ENCODE assay signal across 15 cellular contexts in the genomic region with DNA sequence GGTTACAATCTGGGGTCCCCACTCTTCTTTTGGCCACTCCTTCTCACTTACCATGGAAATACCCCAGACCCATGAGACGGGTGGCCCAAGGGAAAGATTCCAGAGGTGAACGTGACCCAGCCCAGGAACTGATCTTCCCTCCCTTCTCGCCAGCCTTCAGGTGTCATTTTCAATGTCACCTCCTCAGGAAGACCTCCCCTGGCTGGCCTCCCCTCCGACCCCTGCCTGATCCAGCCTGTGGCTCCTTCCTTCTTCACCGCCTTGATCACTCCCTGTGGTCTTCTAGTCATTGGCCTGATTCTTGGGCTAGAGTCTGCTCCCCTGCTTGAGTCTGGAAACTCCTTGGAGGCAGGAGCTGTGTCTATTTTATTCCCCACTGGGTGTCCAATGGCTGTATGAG.
"Had no signal": no experiment of that assay in that cellular context is flagged by ENCODE, and none has a peak within 500 bp of the region (broad histone marks: within the 10 kb centered on the region; RNA-seq: fewer than 3 reads in every experiment).

No MANE protein-coding gene starts in this region.

- H3K9me3 Mint-ChIP-seq: activated T-helper 17 cell treated with anti-CD3 and anti-CD28 coated beads, Interleukin-2, amount 50 U/mL, for 72 hours had no signal

- H3K27me3 ChIP-seq: dorsolateral prefrontal cortex, suprapubic skin had no signal

- H3K27ac ChIP-seq: dorsolateral prefrontal cortex, esophagus squamous epithelium, suprapubic skin had no signal

- H3K27ac Mint-ChIP-seq: activated T-helper 17 cell treated with anti-CD3 and anti-CD28 coated beads, Interleukin-2, amount 50 U/mL, for 72 hours had no signal

- H3K4me3 ChIP-seq: dorsolateral prefrontal cortex, esophagus squamous epithelium, suprapubic skin had no signal

- H3K36me3 Mint-ChIP-seq: brain had no signal

- ATAC-seq: activated T-helper 17 cell treated with anti-CD3 and anti-CD28 coated beads, Interleukin-2, amount 50 U/mL, for 72 hours; right cardiac atrium had no signal

- H3K4me3 Mint-ChIP-seq: activated T-helper 17 cell treated with anti-CD3 and anti-CD28 coated beads, Interleukin-2, amount 50 U/mL, for 72 hours; brain had no signal

- H3K36me3 ChIP-seq: esophagus squamous epithelium, suprapubic skin had no signal

- H3K9me3 ChIP-seq: esophagus squamous epithelium, suprapubic skin had no signal

- DNase-seq: activated CD4-positive, alpha-beta T cell treated with anti-CD3 and anti-CD28 coated beads for 1 hour; activated CD4-positive, alpha-beta T cell treated with anti-CD3 and anti-CD28 coated beads, Interleukin-2, amount 50 U/mL, for 48 hours; activated naive CD4-positive, alpha-beta T cell treated with anti-CD3 and anti-CD28 coated beads, Interleukin-2, amount 50 U/mL, for 16 hours; amniotic stem cell; cerebellar nuclear complex; esophagus squamous epithelium; foreskin fibroblast; glutamatergic neuron; stimulated activated naive CD4-positive, alpha-beta T cell treated with Interleukin-2 at 50 U/mL for 16 hours; T-helper 9 cell had no signal
